In the genomic region with DNA sequence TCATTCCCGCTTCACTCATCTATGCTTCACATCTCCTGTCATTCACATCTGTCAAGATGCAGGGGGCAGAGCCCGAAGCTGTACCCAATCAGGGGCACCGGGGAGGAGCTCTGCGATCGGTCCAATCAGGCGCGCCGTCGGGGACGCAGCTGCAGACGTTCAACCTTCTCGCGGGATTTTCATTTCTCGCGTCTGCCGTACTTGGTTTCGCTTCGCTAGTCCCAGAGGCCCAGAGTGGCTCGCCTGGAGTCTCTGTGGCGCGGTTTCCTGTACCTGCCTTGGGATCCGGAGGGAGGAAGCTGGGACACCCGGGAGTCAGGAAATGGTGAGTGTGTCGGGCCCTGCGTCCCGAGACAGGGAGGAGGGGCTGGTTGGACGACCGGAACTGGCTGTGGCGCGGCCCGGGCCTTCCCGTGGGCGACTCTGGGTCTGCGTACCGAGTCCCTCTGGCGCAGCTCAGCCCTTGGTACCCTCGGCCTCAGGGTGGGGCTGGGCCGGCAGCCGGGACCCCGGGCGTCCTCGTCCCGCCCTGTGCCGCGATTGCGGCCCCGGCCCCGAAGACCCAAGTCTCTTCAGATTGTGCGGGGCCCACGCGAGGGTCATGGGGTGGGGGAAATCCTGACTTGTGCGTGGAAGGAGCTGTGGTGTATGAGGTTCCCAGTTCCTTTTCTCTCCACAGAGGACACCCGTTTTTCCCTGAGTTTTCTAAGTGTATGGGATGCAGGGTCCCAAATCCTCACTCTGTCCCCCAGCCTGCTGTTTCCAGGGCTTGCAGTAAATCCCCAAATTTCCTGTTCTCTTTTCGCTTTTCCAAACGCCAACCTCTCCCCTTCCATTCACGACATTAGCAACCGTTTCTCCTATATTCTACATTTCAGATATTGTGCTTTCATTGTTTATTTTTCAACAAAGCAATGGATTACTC, we compare ENCODE assay signal across 1 cellular context.
TF ChIP-seq lines count a peak whose summit lies in the region.

Gene ZNF136 (plus strand): TSS at position 215 of the 925 bp plus-strand sequence. CDS start 108 bp downstream, at position 323.

TF ChIP-seq in HepG2, 621 proteins besides CTCF, POLR2A, EP300 and RAD21 (continued from another document and continues in another):
- TF ChIP-seq ATF1 (CRISPR knock-in tag; IDR thresholded peaks at IDR 0.05) (peak; percentile 40; the same call in 1 of the 2 replicates), ZFP62 (CRISPR knock-in tag; IDR thresholded peaks at IDR 0.05) (no peak), ZFX (CRISPR knock-in tag; IDR thresholded peaks at IDR 0.05; ENCODE audit: low read depth) (peak; percentile 98), NPAS2 (CRISPR knock-in tag; IDR thresholded peaks at IDR 0.05; ENCODE audit: borderline replicate concordance) (no peak), ZBTB20 (CRISPR knock-in tag; IDR thresholded peaks at IDR 0.05; ENCODE audit: borderline replicate concordance, low read depth) (no peak), KAT2B (IDR thresholded peaks at IDR 0.05; ENCODE audit: borderline replicate concordance, low read depth, low read length) (no peak), ZNF18 (CRISPR knock-in tag; IDR thresholded peaks at IDR 0.05; ENCODE audit: insufficient replicate concordance) (no peak), ZFP36L1 (CRISPR knock-in tag; IDR thresholded peaks at IDR 0.05) (no peak), FOXC1 (CRISPR knock-in tag; IDR thresholded peaks at IDR 0.05; ENCODE audit: borderline replicate concordance) (peak; percentile 55; the same call in 1 of the 2 replicates), ZFY (CRISPR knock-in tag; IDR thresholded peaks at IDR 0.05) (peak; percentile 96), DNMT3B (CRISPR knock-in tag; conservative IDR thresholded peaks at IDR 0.05) (no peak), AKAP8 (CRISPR knock-in tag; IDR thresholded peaks at IDR 0.05) (no peak), ZNF441 (CRISPR knock-in tag; IDR thresholded peaks at IDR 0.05; ENCODE audit: borderline replicate concordance) (no peak), CSRNP2 (CRISPR knock-in tag; conservative IDR thresholded peaks at IDR 0.05; ENCODE audit: low read depth) (no peak), CENPT (CRISPR knock-in tag; IDR thresholded peaks at IDR 0.05; ENCODE audit: low read depth) (no peak), JUND (CRISPR knock-in tag; IDR thresholded peaks at IDR 0.05) (no peak), HDAC1 (CRISPR knock-in tag; IDR thresholded peaks at IDR 0.05) (peak; percentile 81), NCOA5 (CRISPR knock-in tag; IDR thresholded peaks at IDR 0.05) (no peak), ZBED4 (CRISPR knock-in tag; IDR thresholded peaks at IDR 0.05; ENCODE audit: borderline replicate concordance) (peak; percentile 85), ZNF513 (CRISPR knock-in tag; conservative IDR thresholded peaks at IDR 0.05) (no peak), GPN1 (CRISPR knock-in tag; IDR thresholded peaks at IDR 0.05; ENCODE audit: borderline replicate concordance) (no peak; the same call in 1 of the 2 replicates), ZNF337 (CRISPR knock-in tag; IDR thresholded peaks at IDR 0.05; ENCODE audit: borderline replicate concordance, low read depth) (peak; percentile 40; the same call in 1 of the 2 replicates), ZNF276 (CRISPR knock-in tag; IDR thresholded peaks at IDR 0.05; ENCODE audit: low read depth) (no peak), SIN3A (IDR thresholded peaks at IDR 0.05; ENCODE audit: borderline replicate concordance, low read depth, low read length) (peak; percentile 96), ZNF598 (CRISPR knock-in tag; IDR thresholded peaks at IDR 0.05; ENCODE audit: borderline replicate concordance) (peak; percentile 89; the same call in 1 of the 2 replicates), ATF2 (CRISPR knock-in tag; IDR thresholded peaks at IDR 0.05) (peak; percentile 16; the same call in 1 of the 2 replicates), BCL6 (CRISPR knock-in tag; IDR thresholded peaks at IDR 0.05) (no peak), TBX2 (CRISPR knock-in tag; IDR thresholded peaks at IDR 0.05; ENCODE audit: borderline replicate concordance) (peak; percentile 82), POGZ (CRISPR knock-in tag; IDR thresholded peaks at IDR 0.05) (peak; percentile 20), NKX3-1 (CRISPR knock-in tag; IDR thresholded peaks at IDR 0.05) (no peak), SRSF4 (IDR thresholded peaks at IDR 0.05; ENCODE audit: low read depth, low read length, poor library complexity, severe bottlenecking) (no peak), MBNL3 (CRISPR knock-in tag; conservative IDR thresholded peaks at IDR 0.05) (no peak), ZNF773 (CRISPR knock-in tag; IDR thresholded peaks at IDR 0.05; ENCODE audit: borderline replicate concordance) (no peak), ZFYVE20 (CRISPR knock-in tag; IDR thresholded peaks at IDR 0.05; ENCODE audit: borderline replicate concordance, low read depth) (no peak)
- TF ChIP-seq, protein P1, sequence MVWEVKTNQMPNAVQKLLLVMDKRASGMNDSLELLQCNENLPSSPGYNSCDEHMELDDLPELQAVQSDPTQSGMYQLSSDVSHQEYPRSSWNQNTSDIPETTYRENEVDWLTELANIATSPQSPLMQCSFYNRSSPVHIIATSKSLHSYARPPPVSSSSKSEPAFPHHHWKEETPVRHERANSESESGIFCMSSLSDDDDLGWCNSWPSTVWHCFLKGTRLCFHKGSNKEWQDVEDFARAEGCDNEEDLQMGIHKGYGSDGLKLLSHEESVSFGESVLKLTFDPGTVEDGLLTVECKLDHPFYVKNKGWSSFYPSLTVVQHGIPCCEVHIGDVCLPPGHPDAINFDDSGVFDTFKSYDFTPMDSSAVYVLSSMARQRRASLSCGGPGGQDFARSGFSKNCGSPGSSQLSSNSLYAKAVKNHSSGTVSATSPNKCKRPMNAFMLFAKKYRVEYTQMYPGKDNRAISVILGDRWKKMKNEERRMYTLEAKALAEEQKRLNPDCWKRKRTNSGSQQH (CRISPR knock-in tag; IDR thresholded peaks at IDR 0.05; ENCODE audit: low read depth): peak; percentile 84
- TF ChIP-seq, protein P2, sequence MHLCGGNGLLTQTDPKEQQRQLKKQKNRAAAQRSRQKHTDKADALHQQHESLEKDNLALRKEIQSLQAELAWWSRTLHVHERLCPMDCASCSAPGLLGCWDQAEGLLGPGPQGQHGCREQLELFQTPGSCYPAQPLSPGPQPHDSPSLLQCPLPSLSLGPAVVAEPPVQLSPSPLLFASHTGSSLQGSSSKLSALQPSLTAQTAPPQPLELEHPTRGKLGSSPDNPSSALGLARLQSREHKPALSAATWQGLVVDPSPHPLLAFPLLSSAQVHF (CRISPR knock-in tag; IDR thresholded peaks at IDR 0.05): no peak
- TF ChIP-seq, protein P3, sequence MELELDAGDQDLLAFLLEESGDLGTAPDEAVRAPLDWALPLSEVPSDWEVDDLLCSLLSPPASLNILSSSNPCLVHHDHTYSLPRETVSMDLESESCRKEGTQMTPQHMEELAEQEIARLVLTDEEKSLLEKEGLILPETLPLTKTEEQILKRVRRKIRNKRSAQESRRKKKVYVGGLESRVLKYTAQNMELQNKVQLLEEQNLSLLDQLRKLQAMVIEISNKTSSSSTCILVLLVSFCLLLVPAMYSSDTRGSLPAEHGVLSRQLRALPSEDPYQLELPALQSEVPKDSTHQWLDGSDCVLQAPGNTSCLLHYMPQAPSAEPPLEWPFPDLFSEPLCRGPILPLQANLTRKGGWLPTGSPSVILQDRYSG (CRISPR knock-in tag; IDR thresholded peaks at IDR 0.05): no peak
- TF ChIP-seq, protein P4, sequence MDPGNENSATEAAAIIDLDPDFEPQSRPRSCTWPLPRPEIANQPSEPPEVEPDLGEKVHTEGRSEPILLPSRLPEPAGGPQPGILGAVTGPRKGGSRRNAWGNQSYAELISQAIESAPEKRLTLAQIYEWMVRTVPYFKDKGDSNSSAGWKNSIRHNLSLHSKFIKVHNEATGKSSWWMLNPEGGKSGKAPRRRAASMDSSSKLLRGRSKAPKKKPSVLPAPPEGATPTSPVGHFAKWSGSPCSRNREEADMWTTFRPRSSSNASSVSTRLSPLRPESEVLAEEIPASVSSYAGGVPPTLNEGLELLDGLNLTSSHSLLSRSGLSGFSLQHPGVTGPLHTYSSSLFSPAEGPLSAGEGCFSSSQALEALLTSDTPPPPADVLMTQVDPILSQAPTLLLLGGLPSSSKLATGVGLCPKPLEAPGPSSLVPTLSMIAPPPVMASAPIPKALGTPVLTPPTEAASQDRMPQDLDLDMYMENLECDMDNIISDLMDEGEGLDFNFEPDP (CRISPR knock-in tag; conservative IDR thresholded peaks at IDR 0.05): 0 out of 2 replicates have a peak, but pooled peaks have one; percentile 63
- TF ChIP-seq, protein P5, sequence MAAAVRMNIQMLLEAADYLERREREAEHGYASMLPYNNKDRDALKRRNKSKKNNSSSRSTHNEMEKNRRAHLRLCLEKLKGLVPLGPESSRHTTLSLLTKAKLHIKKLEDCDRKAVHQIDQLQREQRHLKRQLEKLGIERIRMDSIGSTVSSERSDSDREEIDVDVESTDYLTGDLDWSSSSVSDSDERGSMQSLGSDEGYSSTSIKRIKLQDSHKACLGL (CRISPR knock-in tag; IDR thresholded peaks at IDR 0.05): peak; percentile 74; the same call in 1 of the 2 replicates
